In the genomic region with DNA sequence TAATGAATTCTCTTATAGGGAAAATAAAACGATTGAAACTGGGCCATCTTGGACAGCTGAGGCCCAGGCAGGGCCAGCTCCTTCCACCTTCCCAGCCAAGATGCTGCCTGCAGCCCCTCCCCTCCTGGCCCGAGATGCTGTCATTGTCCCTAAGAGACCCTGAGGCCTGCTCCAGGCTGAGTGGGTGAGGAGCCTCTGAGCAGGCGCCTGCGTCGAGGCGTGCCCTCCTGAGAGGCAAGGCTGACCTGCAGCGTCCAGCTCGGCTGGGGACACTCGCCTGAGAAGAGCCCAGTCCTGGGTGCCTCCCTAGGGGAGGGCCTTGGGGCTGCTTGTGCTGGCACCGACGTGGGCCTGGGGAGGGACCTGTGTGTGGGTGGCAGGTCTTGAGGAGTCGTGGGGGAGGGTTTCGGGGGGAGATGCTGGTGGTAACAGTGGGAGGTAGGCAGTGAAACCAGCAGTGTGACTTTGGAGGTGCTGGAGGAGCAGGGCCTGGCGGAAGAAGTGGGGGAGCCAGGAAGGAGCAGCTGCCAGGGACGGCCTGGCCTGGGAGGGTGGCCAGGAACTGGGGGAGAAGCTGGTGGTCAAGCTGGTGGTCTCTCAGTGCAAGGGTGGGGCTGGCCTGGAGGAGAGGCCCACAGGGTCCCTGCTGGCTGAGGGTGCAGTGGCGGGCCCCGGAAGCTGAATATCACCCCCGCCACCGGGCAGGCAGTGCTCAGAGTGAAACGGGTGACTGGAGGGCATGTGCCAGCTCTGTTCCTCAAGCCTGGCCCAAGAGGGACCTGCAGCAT, we compare ENCODE assay signal across 14 cellular contexts. TPM values are rescaled to one million over a fixed set of nuclear protein-coding genes. Genes with fewer than 3 reads are reported as not detected.
DNase-seq lines count a peak whose midpoint lies in the region; ATAC-seq and TF ChIP-seq lines count a peak whose summit lies in the region.
"Had no signal": no experiment of that assay in that cellular context is flagged by ENCODE, and none has a peak within 500 bp of the region (broad histone marks: within the 10 kb centered on the region; RNA-seq: fewer than 3 reads in every experiment).

No MANE protein-coding gene starts in this region.

- H3K4me1 ChIP-seq in HUES64 (ENCODE audit: insufficient read depth, low read length): peaks cover 10% of the 10 kb centered on the region
- H3K4me1 ChIP-seq: SJSA1 had no signal

- H3K4me3 ChIP-seq in HUES64 (ENCODE audit: low read length) (no peak overlapping the region), dorsolateral prefrontal cortex (no peak overlapping the region)
- H3K4me3 ChIP-seq: SJSA1 had no signal

- TF ChIP-seq CTCF in dorsolateral prefrontal cortex (IDR thresholded peaks at IDR 0.05 in 54 of 56, conservative IDR thresholded peaks at IDR 0.05 in 2 of 56; ENCODE audit: low read depth in 1 of 56, partially characterized antibody in 56 of 56): no peak

- H3K27ac ChIP-seq in HUES64 (ENCODE audit: low read depth, low read length) (peak overlapping the region; percentile 28; the same call in 1 of the 2 replicates), dorsolateral prefrontal cortex (peak overlapping the region; percentile 29 to 89 (median 77)), temporal lobe (ENCODE audit: low read depth, low read length) (peak overlapping the region; percentile 40)
- H3K27ac ChIP-seq: SJSA1 had no signal

- WGBS in HUES64: 92% methylated on average over 20 of the region's 20 CpGs

- intact Hi-C loops in dorsolateral prefrontal cortex (cut with DNase I): no loop called here

- H3K9me3 ChIP-seq in HUES64 (ENCODE audit: insufficient read depth, low read depth, low read length): no peaks in the 10 kb centered on the region
- H3K9me3 ChIP-seq: SJSA1 had no signal

- DNase-seq in dorsolateral prefrontal cortex (peak in 1 of 10 donors; percentile 68), midbrain (lab: John Stamatoyannopoulos, UW) (peak; percentile 26), middle frontal gyrus (ENCODE audit: extremely low spot score, low spot score) (no peak)
- no peak for DNase-seq in stimulated activated naive CD8-positive, alpha-beta T cell treated with anti-CD3 and anti-CD28 coated beads, Interleukin-15, Interleukin-2, amounts not matched to agents 100 U/mL and 50 U/mL, for 24 hours
- DNase-seq: activated T-cell treated with anti-CD3 and anti-CD28 coated beads, Interleukin-2, amount 50 U/mL, for 4 hours; central memory CD4-positive, alpha-beta T cell; NCI-H1092 treated with DMSO at 0.1 percent for 48 hours; NCI-H524 had no signal

- H3K9ac ChIP-seq in HUES64 (ENCODE audit: low read depth, low read length): 0 out of 2 replicates have a peak overlapping the region, but pooled peaks have one; percentile 66

- H3K36me3 ChIP-seq in HUES64 (ENCODE audit: insufficient read depth, low read length): no peaks in the 10 kb centered on the region
- H3K36me3 ChIP-seq: SJSA1 had no signal

- no peaks in the 10 kb centered on the region for H3K27me3 ChIP-seq in HUES64 (ENCODE audit: insufficient read depth, low read length)
- no peaks in the 10 kb centered on the region for H3K27me3 ChIP-seq in dorsolateral prefrontal cortex
- H3K27me3 ChIP-seq: SJSA1 had no signal

- ATAC-seq in HG02885 (IDR thresholded peaks at IDR 0.05; ENCODE audit: poor library complexity, unreplicated experiment): no peak
- ATAC-seq in stimulated activated naive CD8-positive, alpha-beta T cell treated with anti-CD3 and anti-CD28 coated beads, Interleukin-15, Interleukin-2, amounts not matched to agents 100 U/mL and 50 U/mL, for 24 hours: no peak
- no peak for ATAC-seq in HG02981 (IDR thresholded peaks at IDR 0.05; ENCODE audit: unreplicated experiment)
- ATAC-seq: activated T-cell treated with anti-CD3 and anti-CD28 coated beads, Interleukin-2, amount 50 U/mL, for 4 hours had no signal

RNA-seq across cellular contexts. Expression of a gene that starts 7.9 kb away (rescaled TPM):
- polyA plus RNA-seq in HUES64 (2013, experiment 1 of 2): 0.60 TPM
- 1.3 TPM for polyA plus RNA-seq in HUES64 (2013, experiment 2 of 2)
- total RNA-seq in dorsolateral prefrontal cortex (10 to 100 TPM in 110 of 120 experiments, 1 to 10 TPM in 10; 7.2 to 46.2 (median 18.2) TPM), temporal lobe (1.2 TPM)
- total RNA-seq: fibroblast of villous mesenchyme had no signal

RNA-seq across cellular contexts. Expression of a gene that starts 35.7 kb away (rescaled TPM):
- 0.40 TPM for polyA plus RNA-seq in HUES64 (2013, experiment 1 of 2)
- 0.38 TPM for polyA plus RNA-seq in HUES64 (2013, experiment 2 of 2)
- total RNA-seq in dorsolateral prefrontal cortex: 10 to 100 TPM in 51 of 120 experiments, 1 to 10 TPM in 69; 2.4 to 37.0 (median 9.3) TPM
- total RNA-seq in temporal lobe: 0.98 TPM
- total RNA-seq: SJSA1 had no signal
